ENCODE assay signal across 1 cellular context in the genomic region with DNA sequence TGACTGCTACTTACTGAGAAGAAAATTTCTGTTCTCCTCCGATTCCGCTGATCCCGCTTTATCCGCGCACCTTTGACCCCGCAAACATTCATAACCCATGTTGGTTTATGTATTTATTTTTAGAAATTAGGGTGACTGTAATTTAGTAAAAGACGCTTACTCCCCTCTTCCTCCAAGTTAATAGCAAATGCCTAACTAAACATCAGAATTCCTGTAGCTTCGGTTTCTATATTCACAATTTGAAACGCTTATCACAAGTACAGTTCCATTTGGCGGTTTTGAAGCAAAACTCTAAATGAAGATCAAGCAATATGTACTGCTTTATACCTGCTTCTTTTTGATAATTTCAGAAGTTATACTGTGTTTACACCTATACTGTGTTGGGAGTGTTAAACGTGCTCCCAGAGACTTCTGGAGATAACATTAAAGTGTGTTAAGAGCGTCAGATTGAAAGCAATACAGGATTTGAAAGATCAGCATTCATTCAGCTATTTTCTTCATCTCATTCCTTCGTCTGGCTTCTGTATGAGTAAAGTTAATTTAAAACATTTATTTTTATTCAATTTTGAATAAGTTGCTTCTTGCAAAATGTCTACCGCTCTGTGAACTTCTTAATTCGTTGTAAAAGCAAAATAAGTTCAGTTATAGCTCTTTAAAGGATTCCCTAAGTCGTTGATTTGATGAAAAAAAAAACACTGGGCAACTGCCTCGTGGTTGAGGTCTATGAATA.
TF ChIP-seq lines count a peak whose summit lies in the region.

No MANE protein-coding gene starts in this region.

TF ChIP-seq in HepG2, 621 proteins besides CTCF, POLR2A, EP300 and RAD21:
- peak; percentile 98 for TF ChIP-seq CBX2 (IDR thresholded peaks at IDR 0.05; ENCODE audit: low read depth, low read length)
- no peak for TF ChIP-seq CBX2 (CRISPR knock-in tag; IDR thresholded peaks at IDR 0.05; ENCODE audit: low read depth)
- TF ChIP-seq ZNF75D (CRISPR knock-in tag; IDR thresholded peaks at IDR 0.05; ENCODE audit: borderline replicate concordance): no peak
